Comparison of ENCODE assay signal across 8 cellular contexts in genomic region chr12:131949431-131950181, GRCh38. TPM values are rescaled to one million over a fixed set of nuclear protein-coding genes. Genes with fewer than 3 reads are reported as not detected.
DNase-seq lines count a peak whose midpoint lies in the region; ATAC-seq and TF ChIP-seq lines count a peak whose summit lies in the region.

Gene EP400, plus strand, starts transcription at chr12:131949942. Its CDS starts 10,678 bp downstream, at chr12:131960620.

- peaks cover 20 to 37% of the 10 kb centered on the region in 2 donors for H3K4me1 ChIP-seq in thoracic aorta (ENCODE audit: control insufficient read depth in 1 of 2, low read depth in 2 of 2)

- peak; percentile 83 for ATAC-seq in HG02571 (IDR thresholded peaks at IDR 0.05; ENCODE audit: unreplicated experiment)
- ATAC-seq in SK-N-SH treated with all-trans-retinoic acid at 6 μM for 48 hours = peak; percentile 93
- ATAC-seq in thoracic aorta (ENCODE audit: insufficient number of reproducible peaks, low FRiP score, low read depth) = peak; percentile 73

- peaks cover 4% of the 10 kb centered on the region for H3K36me3 Mint-ChIP-seq in activated naive CD4-positive, alpha-beta T cell treated with anti-CD3 and anti-CD28 coated beads, Interleukin-2, amount 50 U/mL, for 24 hours
- peaks cover 4% of the 10 kb centered on the region for H3K36me3 Mint-ChIP-seq in osteocyte (ENCODE audit: unreplicated experiment)

- H3K9me3 ChIP-seq in thoracic aorta = no peaks in the 10 kb centered on the region

- H3K27ac Mint-ChIP-seq in activated naive CD4-positive, alpha-beta T cell treated with anti-CD3 and anti-CD28 coated beads, Interleukin-2, amount 50 U/mL, for 24 hours = peak within 1 kb of the TSS; percentile 87
- peak within 1 kb of the TSS; percentile 81 for H3K27ac Mint-ChIP-seq in osteocyte (ENCODE audit: unreplicated experiment)

- H3K4me3 ChIP-seq in GM08714 (ENCODE audit: low read length) (peak within 1 kb of the TSS; percentile 83), thoracic aorta (peak within 1 kb of the TSS; percentile 82)

- peak within 1 kb of the TSS; percentile 90 for H3K4me3 Mint-ChIP-seq in activated naive CD4-positive, alpha-beta T cell treated with anti-CD3 and anti-CD28 coated beads, Interleukin-2, amount 50 U/mL, for 24 hours
- H3K4me3 Mint-ChIP-seq in osteocyte (ENCODE audit: unreplicated experiment) = peak within 1 kb of the TSS; percentile 87

- H3K9me3 Mint-ChIP-seq in activated naive CD4-positive, alpha-beta T cell treated with anti-CD3 and anti-CD28 coated beads, Interleukin-2, amount 50 U/mL, for 24 hours = no peaks in the 10 kb centered on the region
- H3K9me3 Mint-ChIP-seq in osteocyte (ENCODE audit: unreplicated experiment) = no peaks in the 10 kb centered on the region

- DNase-seq in NCI-H1092 (lab: John Stamatoyannopoulos, UW) (peak; percentile 88), glomerular visceral epithelial cell (ENCODE audit: extremely low spot score) (peak; percentile 93), osteocyte (ENCODE audit: extremely low spot score, unreplicated experiment) (peak; percentile 97), thoracic aorta (ENCODE audit: low spot score) (peak; percentile 94)

- peaks cover 2% of the 10 kb centered on the region for H3K36me3 ChIP-seq in thoracic aorta

- peaks cover 42% of the 10 kb centered on the region for H3K4me1 Mint-ChIP-seq in activated naive CD4-positive, alpha-beta T cell treated with anti-CD3 and anti-CD28 coated beads, Interleukin-2, amount 50 U/mL, for 24 hours
- H3K4me1 Mint-ChIP-seq in osteocyte (ENCODE audit: unreplicated experiment) = peaks cover 16% of the 10 kb centered on the region

- TF ChIP-seq CTCF in osteocyte (IDR thresholded peaks at IDR 0.05) (peak; percentile 57), thoracic aorta (IDR thresholded peaks at IDR 0.05) (peak; percentile 37)

- no peaks in the 10 kb centered on the region for H3K27me3 Mint-ChIP-seq in activated naive CD4-positive, alpha-beta T cell treated with anti-CD3 and anti-CD28 coated beads, Interleukin-2, amount 50 U/mL, for 24 hours
- no peaks in the 10 kb centered on the region for H3K27me3 Mint-ChIP-seq in osteocyte (ENCODE audit: unreplicated experiment)

- no peaks in the 10 kb centered on the region for H3K27me3 ChIP-seq in thoracic aorta (replicated peaks; ENCODE audit: insufficient read depth)

- H3K27ac ChIP-seq in thoracic aorta = peak within 1 kb of the TSS; percentile 84 to 87

TF ChIP-seq in SK-N-SH treated with all-trans-retinoic acid at 6 μM for 48 hours, 23 proteins besides CTCF, POLR2A, EP300 and RAD21:
- TF ChIP-seq CSRNP3 (CRISPR knock-in tag; IDR thresholded peaks at IDR 0.05) (no peak), ARNTL (CRISPR knock-in tag; IDR thresholded peaks at IDR 0.05; ENCODE audit: borderline replicate concordance, low read depth) (no peak), SNAI2 (CRISPR knock-in tag; IDR thresholded peaks at IDR 0.05) (no peak)

RNA-seq across cellular contexts. Expression of gene EP400, which starts in this region (rescaled TPM):
- total RNA-seq in osteocyte (51.3 and 51.8 TPM in 2 replicates), thoracic aorta (10 to 100 TPM; 20.2 to 47.3 TPM)

Comparison
In these comparisons a context has a peak if more than half of its experiments do, and no peak if none do; other contexts are left out.
1. Peak in every context shown above with its lines: DNase-seq, ATAC-seq, H3K4me3 ChIP-seq and H3K27ac ChIP-seq.